In the genomic region with DNA sequence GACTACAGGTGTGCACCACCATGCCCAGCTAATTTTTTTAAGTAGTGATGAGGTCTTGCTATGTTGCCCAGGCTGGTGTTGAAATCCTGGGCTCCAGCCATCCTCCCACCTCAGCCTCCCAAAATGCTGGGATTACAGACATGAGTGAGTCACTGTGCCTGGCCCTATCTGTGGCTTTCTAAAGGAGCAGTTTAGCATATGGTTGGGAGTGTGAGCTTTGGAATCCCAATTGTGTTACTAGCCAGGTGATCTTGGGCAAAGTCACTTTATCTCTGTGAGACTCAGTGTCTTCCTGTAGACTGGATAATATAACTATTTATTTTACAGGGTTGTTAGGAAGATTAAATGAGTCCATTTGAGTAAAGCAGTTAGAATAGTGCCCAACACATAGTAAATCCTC, we compare ENCODE assay signal across 26 cellular contexts. TPM values are rescaled to one million over a fixed set of nuclear protein-coding genes. Genes with fewer than 3 reads are reported as not detected.
"Had no signal": no experiment of that assay in that cellular context is flagged by ENCODE, and none has a peak within 500 bp of the region (broad histone marks: within the 10 kb centered on the region; RNA-seq: fewer than 3 reads in every experiment).

No MANE protein-coding gene starts in this region.

- H3K4me3 ChIP-seq: ascending aorta, breast epithelium, cardiac muscle cell, colonic mucosa, heart left ventricle had no signal

- DNase-seq: activated B cell treated with CpG ODN at 0.5 μM for 24 hours; activated CD4-positive, alpha-beta memory T cell treated with anti-CD3 and anti-CD28 coated beads, Interleukin-2, amount 10 ng/mL, durations not matched to agents 7 days and 5 days; activated CD4-positive, alpha-beta T cell treated with anti-CD3 and anti-CD28 coated beads, Interleukin-2, amount 10 ng/mL, durations not matched to agents 24 days and 14 days; activated CD8-positive, alpha-beta memory T cell treated with anti-CD3 and anti-CD28 coated beads, Interleukin-2, amount 50 U/mL, for 48 hours; activated gamma-delta T cell; activated naive CD4-positive, alpha-beta T cell; activated naive CD4-positive, alpha-beta T cell treated with anti-CD3 and anti-CD28 coated beads, Interleukin-2, amount 10 ng/mL, durations not matched to agents 7 days and 5 days; activated naive CD8-positive, alpha-beta T cell treated with anti-CD3 and anti-CD28 coated beads, Interleukin-2, amount 10 ng/mL, durations not matched to agents 7 days and 5 days; activated T-cell treated with anti-CD3 and anti-CD28 coated beads for 4 hours; activated T-cell treated with anti-CD3 and anti-CD28 coated beads, Interleukin-2, amount 50 U/mL, for 24 hours; activated T-cell treated with anti-CD3 and anti-CD28 coated beads, Interleukin-2, amount 50 U/mL, for 72 hours; central memory CD4-positive, alpha-beta T cell; cerebellar nuclear complex; colonic mucosa; effector CD8-positive, alpha-beta T cell; heart left ventricle; T-helper 1 cell; T-helper 17 cell; T1000; WERI-Rb-1 had no signal

- H3K4me1 ChIP-seq: ascending aorta, breast epithelium, colonic mucosa had no signal

- H3K27ac ChIP-seq: ascending aorta, breast epithelium, cardiac muscle cell, colonic mucosa, epithelial cell of prostate, heart left ventricle, WERI-Rb-1 had no signal

- H3K27me3 ChIP-seq: ascending aorta, breast epithelium, cardiac muscle cell, colonic mucosa, heart left ventricle had no signal

- H3K9me3 ChIP-seq: ascending aorta, breast epithelium, colonic mucosa, heart left ventricle had no signal

- ATAC-seq: activated CD4-positive, CD25-positive, alpha-beta regulatory T cell treated with anti-CD3 and anti-CD28 coated beads, Interleukin-2, amount 50 U/mL, for 24 hours; activated naive CD4-positive, alpha-beta T cell treated with anti-CD3 and anti-CD28 coated beads, Interleukin-2, amount 50 U/mL, for 72 hours; activated T-cell treated with anti-CD3 and anti-CD28 coated beads, Interleukin-2, amount 50 U/mL, for 72 hours; heart left ventricle; T-helper 17 cell had no signal

- H3K36me3 ChIP-seq: ascending aorta, breast epithelium, cardiac muscle cell, colonic mucosa, heart left ventricle, WERI-Rb-1 had no signal

RNA-seq across cellular contexts. Expression of gene ELAC1, which starts 42.4 kb away (rescaled TPM):
- total RNA-seq: ascending aorta had no signal
